16 cellular contexts compared by ENCODE assay signal in the genomic region with DNA sequence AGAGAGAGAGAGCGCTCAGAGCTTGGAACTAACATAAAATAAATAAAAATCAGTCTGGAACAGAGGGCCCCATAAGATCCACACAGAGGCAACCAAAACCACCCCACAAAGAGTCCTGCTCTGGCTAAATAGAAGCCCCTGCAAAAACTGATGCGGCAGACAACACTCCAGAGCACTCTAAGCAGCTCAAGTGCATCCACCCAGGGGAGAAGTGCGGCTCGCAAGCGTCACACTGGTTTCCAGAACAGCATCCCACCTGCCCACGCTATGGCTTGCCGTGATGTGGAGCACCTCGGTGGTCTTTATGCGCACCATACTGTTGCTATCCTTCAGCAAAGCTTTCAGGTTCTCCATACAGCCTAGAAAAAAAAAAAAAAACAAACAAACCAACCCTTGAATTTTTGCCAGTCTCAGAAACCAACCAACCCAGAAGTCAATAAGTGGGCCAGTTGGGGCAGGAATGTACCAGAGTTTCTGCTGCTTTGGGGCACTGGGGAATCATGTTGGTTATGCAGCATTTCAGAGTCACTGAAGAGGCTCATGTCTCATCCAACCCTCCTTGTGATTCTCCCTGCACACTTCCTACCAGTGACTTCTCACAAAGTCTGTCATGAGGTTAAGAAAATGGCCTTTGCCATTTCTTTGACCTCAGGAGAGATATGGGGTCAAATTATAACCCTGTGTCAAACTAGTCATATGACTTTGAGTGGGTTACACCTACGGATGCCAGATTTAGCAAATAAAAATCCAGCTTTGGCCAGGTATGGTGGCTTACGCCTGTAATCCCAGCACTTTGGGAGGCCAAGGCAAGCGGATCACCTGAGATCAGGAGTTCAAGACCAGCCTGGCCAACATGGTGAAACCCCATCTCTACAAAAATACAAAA. TPM values are rescaled to one million over a fixed set of nuclear protein-coding genes. Genes with fewer than 3 reads are reported as not detected.
DNase-seq lines count a peak whose midpoint lies in the region; ATAC-seq lines count a peak whose summit lies in the region.
"Had no signal": no experiment of that assay in that cellular context is flagged by ENCODE, and none has a peak within 500 bp of the region (broad histone marks: within the 10 kb centered on the region; RNA-seq: fewer than 3 reads in every experiment).

No MANE protein-coding gene starts in this region.

- H3K36me3 ChIP-seq in effector memory CD4-positive, alpha-beta T cell (ENCODE audit: control insufficient read depth, insufficient read depth, low read length) = no peaks in the 10 kb centered on the region
- H3K36me3 ChIP-seq: SJSA1 had no signal

- H3K27ac Mint-ChIP-seq in activated CD4-positive, alpha-beta T cell treated with anti-CD3 and anti-CD28 coated beads, Interleukin-2, amount 10 ng/mL, durations not matched to agents 7 days and 5 days = peak overlapping the region; percentile 92
- H3K27ac Mint-ChIP-seq in stimulated activated memory B cell treated with anti-CD40 and anti-IgM and Interleukin-4, amounts not matched to agents 10 μg/mL and 1 μg/mL and 100 μg/mL, for 72 hours = peak overlapping the region; percentile 81

- no peaks in the 10 kb centered on the region for H3K9me3 ChIP-seq in effector memory CD4-positive, alpha-beta T cell (ENCODE audit: control insufficient read depth, low read length)
- H3K9me3 ChIP-seq: SJSA1 had no signal

- H3K4me3 ChIP-seq in effector memory CD4-positive, alpha-beta T cell (ENCODE audit: insufficient read depth, low read depth, low read length, poor library complexity, severe bottlenecking) = no peak overlapping the region
- H3K4me3 ChIP-seq: coronary artery, SJSA1 had no signal

- H3K27me3 ChIP-seq in effector memory CD4-positive, alpha-beta T cell (replicated peaks; ENCODE audit: control insufficient read depth, insufficient read depth, low read length, poor library complexity, severe bottlenecking) = no peaks in the 10 kb centered on the region
- H3K27me3 ChIP-seq: SJSA1 had no signal

- H3K36me3 Mint-ChIP-seq in activated CD4-positive, alpha-beta T cell treated with anti-CD3 and anti-CD28 coated beads, Interleukin-2, amount 10 ng/mL, durations not matched to agents 7 days and 5 days (ENCODE audit: low read depth) = no peaks in the 10 kb centered on the region
- H3K36me3 Mint-ChIP-seq in stimulated activated memory B cell treated with anti-CD40 and anti-IgM and Interleukin-4, amounts not matched to agents 10 μg/mL and 1 μg/mL and 100 μg/mL, for 72 hours = no peaks in the 10 kb centered on the region

- H3K4me1 ChIP-seq in effector memory CD4-positive, alpha-beta T cell (ENCODE audit: control insufficient read depth, insufficient read depth, low read length, poor library complexity, severe bottlenecking) = peaks cover 55% of the 10 kb centered on the region

- no peaks in the 10 kb centered on the region for H3K9me3 Mint-ChIP-seq in activated CD4-positive, alpha-beta T cell treated with anti-CD3 and anti-CD28 coated beads, Interleukin-2, amount 10 ng/mL, durations not matched to agents 7 days and 5 days
- H3K9me3 Mint-ChIP-seq in stimulated activated memory B cell treated with anti-CD40 and anti-IgM and Interleukin-4, amounts not matched to agents 10 μg/mL and 1 μg/mL and 100 μg/mL, for 72 hours = no peaks in the 10 kb centered on the region

- no peaks in the 10 kb centered on the region for H3K27me3 Mint-ChIP-seq in activated CD4-positive, alpha-beta T cell treated with anti-CD3 and anti-CD28 coated beads, Interleukin-2, amount 10 ng/mL, durations not matched to agents 7 days and 5 days
- H3K27me3 Mint-ChIP-seq in stimulated activated memory B cell treated with anti-CD40 and anti-IgM and Interleukin-4, amounts not matched to agents 10 μg/mL and 1 μg/mL and 100 μg/mL, for 72 hours = no peaks in the 10 kb centered on the region

- peak overlapping the region; percentile 68 for H3K27ac ChIP-seq in effector memory CD4-positive, alpha-beta T cell (ENCODE audit: insufficient read depth, low read length, poor library complexity, severe bottlenecking)
- H3K27ac ChIP-seq: coronary artery, SJSA1 had no signal

- POLR2A ChIA-PET in activated CD4-positive, alpha-beta T cell treated with anti-CD3 and anti-CD28 coated beads, Interleukin-2, amount 10 ng/mL, durations not matched to agents 7 days and 5 days (lab: Charles Lee) = interaction anchor here (0.6 kb wide), 2 partner anchors 17 to 613 kb away, joined by 3 read pairs; no protein-coding TSS in a partner anchor

- H3K4me1 Mint-ChIP-seq in activated CD4-positive, alpha-beta T cell treated with anti-CD3 and anti-CD28 coated beads, Interleukin-2, amount 10 ng/mL, durations not matched to agents 7 days and 5 days = peaks cover 58% of the 10 kb centered on the region
- peaks cover 56% of the 10 kb centered on the region for H3K4me1 Mint-ChIP-seq in stimulated activated memory B cell treated with anti-CD40 and anti-IgM and Interleukin-4, amounts not matched to agents 10 μg/mL and 1 μg/mL and 100 μg/mL, for 72 hours

- CTCF ChIA-PET in activated CD4-positive, alpha-beta T cell treated with anti-CD3 and anti-CD28 coated beads, Interleukin-2, amount 10 ng/mL, durations not matched to agents 7 days and 5 days (lab: Charles Lee) = interaction anchor here (1.2 to 2.0 kb wide), 4 partner anchors 10 to 29 kb away, joined by 3 to 7 read pairs (median 4); no protein-coding TSS in a partner anchor

- no peak for ATAC-seq in stimulated activated memory B cell treated with anti-CD40 and anti-IgM and Interleukin-4, amounts not matched to agents 10 μg/mL and 1 μg/mL and 100 μg/mL, for 72 hours

- H3K4me3 Mint-ChIP-seq in activated CD4-positive, alpha-beta T cell treated with anti-CD3 and anti-CD28 coated beads, Interleukin-2, amount 10 ng/mL, durations not matched to agents 7 days and 5 days = no peak overlapping the region
- H3K4me3 Mint-ChIP-seq in stimulated activated memory B cell treated with anti-CD40 and anti-IgM and Interleukin-4, amounts not matched to agents 10 μg/mL and 1 μg/mL and 100 μg/mL, for 72 hours = no peak overlapping the region

- no peak for DNase-seq in activated CD4-positive, alpha-beta T cell treated with anti-CD3 and anti-CD28 coated beads, Interleukin-2, amount 10 ng/mL, durations not matched to agents 7 days and 5 days
- no peak for DNase-seq in activated CD4-positive, alpha-beta T cell treated with anti-CD3 and anti-CD28 coated beads, Interleukin-2, amount 50 U/mL, for 4 hours
- DNase-seq in NCI-H2171 treated with DMSO at 0.1 percent for 48 hours (lab: John Stamatoyannopoulos, UW) (peak; percentile 17), epidermal melanocyte (ENCODE audit: insufficient read length, low spot score) (no peak), GF-D8 (lab: John Stamatoyannopoulos, UW) (no peak)
- no peak for DNase-seq in effector memory CD4-positive, alpha-beta T cell
- no peak for DNase-seq in stimulated activated CD8-positive, alpha-beta memory T cell treated with anti-CD3 and anti-CD28 coated beads, Interleukin-4, amount 100 ng/mL, for 48 hours
- DNase-seq: ACHN, H7, NCI-H1105 treated with DMSO at 0.1 percent for 48 hours, NCI-H82 had no signal

RNA-seq across cellular contexts. Expression of a gene that starts 3.0 kb away (rescaled TPM):
- total RNA-seq in activated CD4-positive, alpha-beta T cell treated with anti-CD3 and anti-CD28 coated beads, Interleukin-2, amount 10 ng/mL, durations not matched to agents 7 days and 5 days = under 1 TPM in 1 of 2 experiments, not detected in 1; 0.47 TPM
- total RNA-seq: Daoy, H7, HT1080, SJSA1 had no signal

RNA-seq across cellular contexts. Expression of a gene that starts 6.5 kb away (rescaled TPM):
- under 1 TPM; 0.27 to 0.31 TPM for total RNA-seq in activated CD4-positive, alpha-beta T cell treated with anti-CD3 and anti-CD28 coated beads, Interleukin-2, amount 10 ng/mL, durations not matched to agents 7 days and 5 days

RNA-seq across cellular contexts. Expression of a gene that starts 41.5 kb away (rescaled TPM):
- total RNA-seq in activated CD4-positive, alpha-beta T cell treated with anti-CD3 and anti-CD28 coated beads, Interleukin-2, amount 10 ng/mL, durations not matched to agents 7 days and 5 days = 10 to 100 TPM; 45.6 to 48.1 TPM
